1 cellular context compared by ENCODE assay signal in the genomic region with DNA sequence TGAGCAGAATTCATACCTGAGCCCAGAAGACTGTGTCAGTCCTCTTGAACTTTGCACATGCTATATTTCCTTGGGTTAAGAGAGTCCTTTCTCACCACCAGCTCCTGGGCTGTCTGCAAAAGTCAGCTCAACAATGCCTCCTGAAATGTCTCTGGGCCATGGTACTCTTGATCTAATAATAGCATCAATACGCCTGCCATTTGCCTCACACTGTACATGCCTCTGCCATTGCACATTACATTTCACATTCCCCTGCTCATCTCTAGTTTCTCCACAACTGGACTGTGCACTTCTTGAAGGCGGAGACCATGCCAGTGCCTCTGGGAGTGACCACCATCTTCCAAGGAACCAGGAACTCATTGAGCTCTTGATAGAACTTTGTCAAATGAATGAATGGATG.
TF ChIP-seq lines count a peak whose summit lies in the region.

No MANE protein-coding gene starts in this region.

TF ChIP-seq in IMR-90, 13 proteins besides CTCF, POLR2A, EP300 and RAD21:
- no peak for TF ChIP-seq RFX5 (IDR thresholded peaks at IDR 0.05; ENCODE audit: low read depth, low read length)
- TF ChIP-seq NFE2L2 (IDR thresholded peaks at IDR 0.05; ENCODE audit: low read depth, low read length), result no peak
- no peak for TF ChIP-seq MAFK (IDR thresholded peaks at IDR 0.05; ENCODE audit: low read depth, low read length)
- TF ChIP-seq SMC3 (IDR thresholded peaks at IDR 0.05; ENCODE audit: low read depth, low read length), result no peak
- no peak for TF ChIP-seq MAZ (IDR thresholded peaks at IDR 0.05; ENCODE audit: borderline replicate concordance, low read depth, low read length)
- TF ChIP-seq, protein P1, sequence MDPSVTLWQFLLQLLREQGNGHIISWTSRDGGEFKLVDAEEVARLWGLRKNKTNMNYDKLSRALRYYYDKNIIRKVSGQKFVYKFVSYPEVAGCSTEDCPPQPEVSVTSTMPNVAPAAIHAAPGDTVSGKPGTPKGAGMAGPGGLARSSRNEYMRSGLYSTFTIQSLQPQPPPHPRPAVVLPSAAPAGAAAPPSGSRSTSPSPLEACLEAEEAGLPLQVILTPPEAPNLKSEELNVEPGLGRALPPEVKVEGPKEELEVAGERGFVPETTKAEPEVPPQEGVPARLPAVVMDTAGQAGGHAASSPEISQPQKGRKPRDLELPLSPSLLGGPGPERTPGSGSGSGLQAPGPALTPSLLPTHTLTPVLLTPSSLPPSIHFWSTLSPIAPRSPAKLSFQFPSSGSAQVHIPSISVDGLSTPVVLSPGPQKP (IDR thresholded peaks at IDR 0.05; ENCODE audit: borderline replicate concordance, low read depth, low read length), result no peak
- TF ChIP-seq CHD1 (IDR thresholded peaks at IDR 0.05; ENCODE audit: low read depth, low read length), result no peak
- no peak for TF ChIP-seq CEBPB (IDR thresholded peaks at IDR 0.05; ENCODE audit: low read depth, low read length)
- no peak for TF ChIP-seq RCOR1 (IDR thresholded peaks at IDR 0.05; ENCODE audit: insufficient replicate concordance, low read length)
